ENCODE assay signal across 24 cellular contexts in the genomic region with DNA sequence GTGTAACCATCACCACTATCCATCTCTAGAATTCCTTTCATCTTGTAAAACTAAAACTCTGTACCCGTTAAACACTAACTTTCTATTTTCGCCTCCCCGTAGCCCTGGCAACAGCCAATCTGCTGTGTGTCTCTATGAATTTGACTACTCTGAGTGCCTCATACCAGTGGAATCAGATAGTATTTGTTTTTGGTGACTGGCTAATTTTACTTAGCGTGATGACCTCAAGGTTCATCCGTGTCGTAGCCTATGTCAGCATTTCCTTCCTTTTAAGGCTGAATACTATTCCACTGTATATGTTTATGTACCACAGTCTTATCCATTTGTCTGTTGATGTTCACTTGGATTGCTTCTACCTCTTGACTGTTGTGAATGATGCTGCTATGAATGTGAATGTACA. TPM values are rescaled to one million over a fixed set of nuclear protein-coding genes. Genes with fewer than 3 reads are reported as not detected.
"Had no signal": no experiment of that assay in that cellular context is flagged by ENCODE, and none has a peak within 500 bp of the region (broad histone marks: within the 10 kb centered on the region; RNA-seq: fewer than 3 reads in every experiment).

No MANE protein-coding gene starts in this region.

- H3K36me3 ChIP-seq: ovary, prostate gland, right atrium auricular region had no signal

- H3K4me2 ChIP-seq: hepatocyte had no signal

- DNase-seq: activated CD4-positive, alpha-beta memory T cell treated with anti-CD3 and anti-CD28 coated beads, Interleukin-2, amount 10 ng/mL, durations not matched to agents 7 days and 5 days; activated CD4-positive, alpha-beta T cell treated with anti-CD3 and anti-CD28 coated beads for 48 hours; activated CD4-positive, CD25-positive, alpha-beta regulatory T cell; activated gamma-delta T cell; activated naive CD4-positive, alpha-beta T cell treated with anti-CD3 and anti-CD28 coated beads, Interleukin-2, amount 50 U/mL, for 16 hours; activated naive CD8-positive, alpha-beta T cell treated with anti-CD3 and anti-CD28 coated beads, Interleukin-2, amount 50 U/mL, for 24 hours; body of pancreas; caudate nucleus; dermis blood vessel endothelial cell; effector CD8-positive, alpha-beta T cell; erythroblast; foreskin fibroblast; kidney glomerular epithelial cell; mesendoderm; naive thymus-derived CD8-positive, alpha-beta T cell; ovary; spleen; stimulated activated CD4-positive, alpha-beta T cell treated with anti-CD3 and anti-CD28 coated beads, Interleukin-4, amount 100 ng/mL, for 24 hours; stimulated activated naive CD8-positive, alpha-beta T cell treated with anti-CD3 and anti-CD28 coated beads, Interleukin-15, Interleukin-2, amounts not matched to agents 100 U/mL and 50 U/mL, for 24 hours; T1000 had no signal

- H3K4me3 ChIP-seq: body of pancreas, hepatocyte, ovary, prostate gland, right atrium auricular region, spleen had no signal

- H3K27ac ChIP-seq: body of pancreas, ovary, prostate gland had no signal

- H3K27me3 Mint-ChIP-seq: activated CD4-positive, alpha-beta memory T cell treated with anti-CD3 and anti-CD28 coated beads, Interleukin-2, amount 10 ng/mL, durations not matched to agents 7 days and 5 days; activated naive CD8-positive, alpha-beta T cell treated with anti-CD3 and anti-CD28 coated beads, Interleukin-2, amount 50 U/mL, for 24 hours; naive thymus-derived CD8-positive, alpha-beta T cell had no signal

- H3K27ac Mint-ChIP-seq: activated CD4-positive, alpha-beta memory T cell treated with anti-CD3 and anti-CD28 coated beads, Interleukin-2, amount 10 ng/mL, durations not matched to agents 7 days and 5 days; activated naive CD8-positive, alpha-beta T cell treated with anti-CD3 and anti-CD28 coated beads, Interleukin-2, amount 50 U/mL, for 24 hours; T-helper 1 cell treated with Interleukin-12 subunit alpha and Interleukin-12 subunit beta and Interleukin-4 antibody, amounts not matched to agents 30 μg/mL and 1 μg/mL, for 36 hours had no signal

- H3K9me3 ChIP-seq: body of pancreas, ovary, prostate gland, right atrium auricular region had no signal

- ATAC-seq: activated naive CD8-positive, alpha-beta T cell treated with anti-CD3 and anti-CD28 coated beads, Interleukin-2, amount 50 U/mL, for 24 hours; body of pancreas; naive thymus-derived CD8-positive, alpha-beta T cell; stimulated activated naive CD8-positive, alpha-beta T cell treated with anti-CD3 and anti-CD28 coated beads, Interleukin-15, Interleukin-2, amounts not matched to agents 100 U/mL and 50 U/mL, for 24 hours had no signal

- H3K4me1 ChIP-seq: prostate gland had no signal

- H3K27me3 ChIP-seq: body of pancreas, hepatocyte, ovary, right atrium auricular region, spleen had no signal

- H3K4me3 Mint-ChIP-seq: activated CD4-positive, alpha-beta memory T cell treated with anti-CD3 and anti-CD28 coated beads, Interleukin-2, amount 10 ng/mL, durations not matched to agents 7 days and 5 days; activated naive CD8-positive, alpha-beta T cell treated with anti-CD3 and anti-CD28 coated beads, Interleukin-2, amount 50 U/mL, for 24 hours; naive thymus-derived CD8-positive, alpha-beta T cell; T-helper 1 cell treated with Interleukin-12 subunit alpha and Interleukin-12 subunit beta and Interleukin-4 antibody, amounts not matched to agents 30 μg/mL and 1 μg/mL, for 36 hours had no signal

RNA-seq across cellular contexts. Expression of a gene that starts 20.4 kb away (rescaled TPM):
- total RNA-seq: naive thymus-derived CD8-positive, alpha-beta T cell had no signal
